Comparison of ENCODE assay signal across 8 cellular contexts in the genomic region with DNA sequence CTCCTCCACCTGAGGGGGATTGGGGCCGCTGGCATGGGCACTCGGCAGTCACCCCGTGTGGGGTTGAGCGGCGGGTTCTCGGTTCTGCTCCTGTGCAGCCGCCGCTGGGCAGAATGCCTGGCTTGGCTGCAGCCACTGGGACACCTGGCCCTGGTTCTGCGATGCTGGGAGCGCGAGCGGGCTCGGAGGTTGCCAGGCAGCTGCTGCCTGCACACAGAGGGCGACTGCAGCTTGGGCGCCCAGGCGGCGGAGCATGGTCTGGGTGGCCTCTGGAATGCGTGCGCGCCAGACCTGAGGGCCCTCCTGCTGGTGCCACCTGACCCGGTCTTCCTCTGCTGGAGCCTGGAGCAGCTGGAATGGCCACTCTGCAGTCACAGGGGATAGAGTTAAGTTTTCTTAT.
DNase-seq lines count a peak whose midpoint lies in the region; ATAC-seq and TF ChIP-seq lines count a peak whose summit lies in the region.
"Not testable (repeated sequence)": the region's sequence is repeated elsewhere in the genome, so short reads cannot be mapped to it uniquely, and the experiment has no call there.

No MANE protein-coding gene starts in this region.

- H3K9ac ChIP-seq in iPS-15b (ENCODE audit: low read depth, low read length): peak overlapping the region; percentile 91

- peak overlapping the region; percentile 62 for H3K4me3 Mint-ChIP-seq in Caco-2 (ENCODE audit: unreplicated experiment)
- H3K4me3 Mint-ChIP-seq in activated CD8-positive, alpha-beta T cell treated with anti-CD3 and anti-CD28 coated beads for 36 hours: peak overlapping the region; percentile 36
- peak overlapping the region; percentile 28 to 56 (median 37) for H3K4me3 Mint-ChIP-seq in nephron

- not testable (repeated sequence) for TF ChIP-seq EP300 in Ishikawa (IDR thresholded peaks at IDR 0.05; ENCODE audit: borderline replicate concordance)

- not testable (repeated sequence) for H3K36me3 Mint-ChIP-seq in Caco-2 (ENCODE audit: insufficient read depth, unreplicated experiment); activated CD8-positive, alpha-beta T cell treated with anti-CD3 and anti-CD28 coated beads for 36 hours (ENCODE audit: low read depth); nephron (ENCODE audit: low read depth)

- H3K4me3 ChIP-seq in Caco-2 (ENCODE audit: low read depth, low read length) (peak overlapping the region; percentile 41), iPS-15b (ENCODE audit: low read depth, low read length) (peak overlapping the region; percentile 72)

- TF ChIP-seq CTCF in Caco-2 (IDR thresholded peaks at IDR 0.05; ENCODE audit: insufficient read depth in 1 of 2, low read depth in 1 of 2, low read length in 1 of 2, severe bottlenecking in 1 of 2, unreplicated experiment in 1 of 2); activated CD8-positive, alpha-beta T cell treated with anti-CD3 and anti-CD28 coated beads for 36 hours (IDR thresholded peaks at IDR 0.05); nephron (IDR thresholded peaks at IDR 0.05; ENCODE audit: unreplicated experiment in 3 of 3): not testable (repeated sequence)

- intact Hi-C loops in Caco-2 (cut with micrococcal nuclease; ENCODE audit: unreplicated experiment); activated CD8-positive, alpha-beta T cell treated with anti-CD3 and anti-CD28 coated beads for 36 hours (cut with micrococcal nuclease): not testable (repeated sequence)

- H3K9me3 ChIP-seq in Caco-2; iPS-15b (ENCODE audit: control insufficient read depth, insufficient read depth, low read length): not testable (repeated sequence)

- CTCF ChIA-PET in Caco-2 (lab: Charles Lee): interaction anchor here (1.3 to 2.4 kb wide), 2 partner anchors 15 to 366 kb away, joined by 4 to 6 read pairs; no protein-coding TSS in a partner anchor
- CTCF ChIA-PET in activated CD8-positive, alpha-beta T cell treated with anti-CD3 and anti-CD28 coated beads for 36 hours (lab: Charles Lee): interaction anchor here (2.6 kb wide), 1 partner anchor 16 kb away, joined by 8 read pairs; no protein-coding TSS in a partner anchor

- not testable (repeated sequence) for H3K27ac Mint-ChIP-seq in Caco-2 (ENCODE audit: unreplicated experiment); activated CD8-positive, alpha-beta T cell treated with anti-CD3 and anti-CD28 coated beads for 36 hours; nephron

- H3K36me3 ChIP-seq in Caco-2 (ENCODE audit: control insufficient read depth, insufficient read depth, low read length); iPS-15b (ENCODE audit: control insufficient read depth, insufficient read depth, low read length): not testable (repeated sequence)

- H3K4me1 ChIP-seq in Caco-2; iPS-15b (ENCODE audit: control insufficient read depth, insufficient read depth, low read length): not testable (repeated sequence)

- not testable (repeated sequence) for H3K4me1 Mint-ChIP-seq in Caco-2 (ENCODE audit: low read depth, unreplicated experiment); activated CD8-positive, alpha-beta T cell treated with anti-CD3 and anti-CD28 coated beads for 36 hours (ENCODE audit: low read depth); nephron

- not testable (repeated sequence) for TF ChIP-seq RAD21 in Ishikawa (IDR thresholded peaks at IDR 0.05; ENCODE audit: low read depth)

- not testable (repeated sequence) for H3K27me3 ChIP-seq in Caco-2 (replicated peaks; ENCODE audit: control insufficient read depth, insufficient read depth, low read length); iPS-15b (ENCODE audit: control insufficient read depth, insufficient read depth, low read length)

- not testable (repeated sequence) for BruUV-seq in Caco-2 (replicated peaks; lab: Mats Ljungman, UMichigan)

- not testable (repeated sequence) for DNase-seq in Caco-2; activated CD8-positive, alpha-beta T cell treated with anti-CD3 and anti-CD28 coated beads for 36 hours
- DNase-seq in NCI-H69 (lab: John Stamatoyannopoulos, UW) (peak; percentile 52), ecto neural progenitor cell (ENCODE audit: low spot score) (peak; percentile 60)
- DNase-seq in stimulated activated naive CD8-positive, alpha-beta T cell treated with anti-CD3 and anti-CD28 coated beads, Interleukin-15, Interleukin-2, amounts not matched to agents 100 U/mL and 50 U/mL, for 24 hours: peak; percentile 4

- not testable (repeated sequence) for ATAC-seq in activated CD8-positive, alpha-beta T cell treated with anti-CD3 and anti-CD28 coated beads for 36 hours; stimulated activated naive CD8-positive, alpha-beta T cell treated with anti-CD3 and anti-CD28 coated beads, Interleukin-15, Interleukin-2, amounts not matched to agents 100 U/mL and 50 U/mL, for 24 hours

- POLR2A ChIA-PET in Caco-2 (lab: Charles Lee); activated CD8-positive, alpha-beta T cell treated with anti-CD3 and anti-CD28 coated beads for 36 hours (lab: Charles Lee): not testable (repeated sequence)

- not testable (repeated sequence) for H3K9me3 Mint-ChIP-seq in Caco-2 (ENCODE audit: unreplicated experiment); activated CD8-positive, alpha-beta T cell treated with anti-CD3 and anti-CD28 coated beads for 36 hours; nephron

- not testable (repeated sequence) for H3K27me3 Mint-ChIP-seq in Caco-2 (ENCODE audit: insufficient read depth, unreplicated experiment)
- H3K27me3 Mint-ChIP-seq in activated CD8-positive, alpha-beta T cell treated with anti-CD3 and anti-CD28 coated beads for 36 hours: peaks cover 45% of the 10 kb centered on the region
- peaks cover 86% of the 10 kb centered on the region for H3K27me3 Mint-ChIP-seq in nephron (ENCODE audit: low read depth)

TF ChIP-seq in Ishikawa, 13 proteins besides CTCF, POLR2A, EP300 and RAD21:
- TF ChIP-seq, protein P1, sequence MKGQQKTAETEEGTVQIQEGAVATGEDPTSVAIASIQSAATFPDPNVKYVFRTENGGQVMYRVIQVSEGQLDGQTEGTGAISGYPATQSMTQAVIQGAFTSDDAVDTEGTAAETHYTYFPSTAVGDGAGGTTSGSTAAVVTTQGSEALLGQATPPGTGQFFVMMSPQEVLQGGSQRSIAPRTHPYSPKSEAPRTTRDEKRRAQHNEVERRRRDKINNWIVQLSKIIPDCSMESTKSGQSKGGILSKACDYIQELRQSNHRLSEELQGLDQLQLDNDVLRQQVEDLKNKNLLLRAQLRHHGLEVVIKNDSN (IDR thresholded peaks at IDR 0.05): peak; percentile 58; the same call in 1 of the 2 replicates
- TF ChIP-seq TEAD4 (IDR thresholded peaks at IDR 0.05) (peak; percentile 40; the same call in 1 of the 2 replicates), TCF12 (IDR thresholded peaks at IDR 0.05; ENCODE audit: low read depth) (0 out of 2 replicates have a peak, but pooled peaks have one; percentile 44)
- TF ChIP-seq, protein P2, sequence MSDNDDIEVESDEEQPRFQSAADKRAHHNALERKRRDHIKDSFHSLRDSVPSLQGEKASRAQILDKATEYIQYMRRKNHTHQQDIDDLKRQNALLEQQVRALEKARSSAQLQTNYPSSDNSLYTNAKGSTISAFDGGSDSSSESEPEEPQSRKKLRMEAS (IDR thresholded peaks at IDR 0.05): 0 out of 2 replicates have a peak, but pooled peaks have one; percentile 33
